In genomic region chrX:26889574-26889973, GRCh38 we compare ENCODE assay signal across 17 cellular contexts.
A peak's percentile ranks its signal among the peaks of the same experiment; 100 is the strongest.
DNase-seq lines count a peak whose midpoint lies in the region; ATAC-seq and TF ChIP-seq lines count a peak whose summit lies in the region.
"Had no signal": no experiment of that assay in that cellular context is flagged by ENCODE, and none has a peak within 500 bp of the region (broad histone marks: within the 10 kb centered on the region; RNA-seq: fewer than 3 reads in every experiment).

No MANE protein-coding gene starts in this region.

- no peak for TF ChIP-seq CTCF in fibroblast of villous mesenchyme (IDR thresholded peaks at IDR 0.05; ENCODE audit: insufficient read depth, low read depth, low read length)

- ATAC-seq in GM19463 (IDR thresholded peaks at IDR 0.05; ENCODE audit: unreplicated experiment) (peak; percentile 65), GM21526 (IDR thresholded peaks at IDR 0.05; ENCODE audit: low FRiP score, unreplicated experiment) (no peak)
- no peak for ATAC-seq in activated T-cell treated with anti-CD3 and anti-CD28 coated beads, Interleukin-2, amount 50 U/mL, for 4 hours
- ATAC-seq: Panc1, Right ventricle myocardium inferior, SK-N-SH treated with all-trans-retinoic acid at 6 μM for 48 hours had no signal

- no peak overlapping the region for H3K4me3 ChIP-seq in fibroblast of villous mesenchyme (ENCODE audit: low read depth, low read length)

- DNase-seq in NCI-H446 treated with DMSO at 0.1 percent for 48 hours (lab: John Stamatoyannopoulos, UW) (peak; percentile 53), fibroblast of villous mesenchyme (ENCODE audit: low read depth) (peak; percentile 13), 8988T (no peak)
- no peak for DNase-seq in activated T-cell treated with anti-CD3 and anti-CD28 coated beads, Interleukin-2, amount 50 U/mL, for 4 hours
- DNase-seq in activated CD8-positive, alpha-beta memory T cell treated with anti-CD3 and anti-CD28 coated beads for 24 hours = no peak
- DNase-seq: Caco-2, DMS79 treated with DMSO at 0.1 percent for 48 hours, GDM1, HCEC 1CT, NCI-H1105, NCI-H187, NCI-H748 treated with DMSO at 0.1 percent for 48 hours had no signal

- no peaks in the 10 kb centered on the region for H3K27me3 Mint-ChIP-seq in activated T-cell treated with anti-CD3 and anti-CD28 coated beads, Interleukin-2, amount 50 U/mL, for 4 hours (ENCODE audit: low read depth)

- no peak overlapping the region for H3K4me3 Mint-ChIP-seq in activated T-cell treated with anti-CD3 and anti-CD28 coated beads, Interleukin-2, amount 50 U/mL, for 4 hours

- H3K36me3 Mint-ChIP-seq in activated T-cell treated with anti-CD3 and anti-CD28 coated beads, Interleukin-2, amount 50 U/mL, for 4 hours (ENCODE audit: insufficient read depth) = no peaks in the 10 kb centered on the region

- H3K4me1 Mint-ChIP-seq in activated T-cell treated with anti-CD3 and anti-CD28 coated beads, Interleukin-2, amount 50 U/mL, for 4 hours (ENCODE audit: low read depth) = no peaks in the 10 kb centered on the region

- peaks cover 12% of the 10 kb centered on the region for H3K9me3 Mint-ChIP-seq in activated T-cell treated with anti-CD3 and anti-CD28 coated beads, Interleukin-2, amount 50 U/mL, for 4 hours

Comparison
In these comparisons a context has a peak if more than half of its experiments do, and no peak if none do; other contexts are left out.
1. DNase-seq: peak in NCI-H446 treated with DMSO at 0.1 percent for 48 hours (single experiment) and fibroblast of villous mesenchyme (single experiment); none in activated T-cell treated with anti-CD3 and anti-CD28 coated beads, Interleukin-2, amount 50 U/mL, for 4 hours (single experiment), activated CD8-positive, alpha-beta memory T cell treated with anti-CD3 and anti-CD28 coated beads for 24 hours (single experiment) and 8988T (single experiment).